In the genomic region with DNA sequence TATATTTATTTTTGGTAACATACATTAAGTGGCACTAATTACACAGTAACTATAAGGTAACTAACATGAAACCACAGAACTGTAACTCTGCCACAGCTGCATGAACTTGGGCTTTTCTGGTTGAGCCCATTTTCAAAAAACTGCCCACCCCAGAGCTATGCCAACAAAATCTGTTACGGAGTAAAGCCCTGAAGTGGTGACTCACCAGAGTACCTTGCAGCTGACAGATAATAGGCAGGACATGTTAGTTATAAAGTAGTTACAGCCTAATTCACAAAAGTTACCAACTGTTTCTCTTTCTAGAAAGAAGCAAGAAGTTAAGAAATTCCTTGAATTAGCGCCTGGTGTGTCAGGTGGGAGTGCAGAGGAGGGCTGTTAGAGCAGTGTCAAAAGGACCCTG, we compare ENCODE assay signal across 9 cellular contexts. TPM values are rescaled to one million over a fixed set of nuclear protein-coding genes. Genes with fewer than 3 reads are reported as not detected.
A peak's percentile ranks its signal among the peaks of the same experiment; 100 is the strongest.
DNase-seq lines count a peak whose midpoint lies in the region; TF ChIP-seq lines count a peak whose summit lies in the region.
"Had no signal": no experiment of that assay in that cellular context is flagged by ENCODE, and none has a peak within 500 bp of the region (broad histone marks: within the 10 kb centered on the region; RNA-seq: fewer than 3 reads in every experiment).

No MANE protein-coding gene starts in this region.

- H3K36me3 ChIP-seq in OCI-LY3 (replicated peaks; ENCODE audit: low read depth, low read length) (peaks cover 42% of the 10 kb centered on the region), colonic mucosa (peaks cover 13% of the 10 kb centered on the region), osteoblast (ENCODE audit: insufficient read depth, low read length) (peaks cover 69% of the 10 kb centered on the region)

- H3K9ac ChIP-seq in OCI-LY3 (ENCODE audit: low read length): no peak overlapping the region
- H3K9ac ChIP-seq in colonic mucosa (ENCODE audit: low read depth in 2 of 2, low read length in 2 of 2): no peak overlapping the region

- H3K27me3 ChIP-seq in OCI-LY3 (ENCODE audit: low read depth, low read length) (no peaks in the 10 kb centered on the region), colonic mucosa (no peaks in the 10 kb centered on the region), osteoblast (ENCODE audit: insufficient read depth, low read length) (no peaks in the 10 kb centered on the region)

- H2AFZ ChIP-seq in OCI-LY3 (ENCODE audit: low read depth, low read length): no peak overlapping the region
- H2AFZ ChIP-seq in osteoblast (ENCODE audit: low read length): no peak overlapping the region

- DNase-seq in EL (peak; percentile 54), colonic mucosa (no peak), osteoblast (ENCODE audit: insufficient read length, low spot score, missing footprints) (no peak), HK-2 (ENCODE audit: unreplicated experiment) (no peak), GOT3 (lab: John Stamatoyannopoulos, UW) (no peak), AG20443 (ENCODE audit: low spot score) (no peak)
- no peak for DNase-seq in stimulated activated naive CD4-positive, alpha-beta T cell (lab: John Stamatoyannopoulos, UW)
- DNase-seq: NCI-H1092 treated with DMSO at 0.1 percent for 48 hours had no signal

- no peak for TF ChIP-seq CTCF in OCI-LY3 (IDR thresholded peaks at IDR 0.05; ENCODE audit: low read depth, low read length)
- no peak for TF ChIP-seq CTCF in colonic mucosa (IDR thresholded peaks at IDR 0.05)
- TF ChIP-seq CTCF in osteoblast (IDR thresholded peaks at IDR 0.05; ENCODE audit: extremely low read depth, low read depth, low read length): no peak

- H3K79me2 ChIP-seq in OCI-LY3 (ENCODE audit: low read length) (peaks cover 37% of the 10 kb centered on the region), osteoblast (ENCODE audit: insufficient read depth, low read length) (peaks cover 61% of the 10 kb centered on the region)

- intact Hi-C loops in colonic mucosa (cut with DNase I): loop anchor here (5.0 kb wide), 1 partner anchor 53 kb away; a partner anchor contains a TSS

- H3K4me3 ChIP-seq in OCI-LY3 (ENCODE audit: low read length) (no peak overlapping the region), colonic mucosa (no peak overlapping the region), osteoblast (ENCODE audit: insufficient read depth, low read length) (no peak overlapping the region)

- H4K20me1 ChIP-seq in OCI-LY3 (ENCODE audit: insufficient read depth, low read length): no peaks in the 10 kb centered on the region
- peaks cover 29% of the 10 kb centered on the region for H4K20me1 ChIP-seq in osteoblast (ENCODE audit: insufficient read depth, low read length)

- H3K9me3 ChIP-seq in OCI-LY3 (ENCODE audit: insufficient read depth, low read length): no peaks in the 10 kb centered on the region
- no peaks in the 10 kb centered on the region for H3K9me3 ChIP-seq in colonic mucosa
- H3K9me3 ChIP-seq in osteoblast (ENCODE audit: low read depth, low read length): no peaks in the 10 kb centered on the region

- H3K4me2 ChIP-seq in OCI-LY3 (ENCODE audit: low read length) (no peak overlapping the region), osteoblast (ENCODE audit: insufficient read depth, low read length) (no peak overlapping the region)

- H3K27ac ChIP-seq in OCI-LY3 (ENCODE audit: low read length) (peak overlapping the region; percentile 81; the same call in 1 of the 2 replicates), colonic mucosa (peak overlapping the region; percentile 95), osteoblast (ENCODE audit: low read depth, low read length) (peak overlapping the region; percentile 6)

- peaks cover 17% of the 10 kb centered on the region for H3K4me1 ChIP-seq in OCI-LY3 (ENCODE audit: low read length)
- peaks cover 15% of the 10 kb centered on the region for H3K4me1 ChIP-seq in colonic mucosa
- H3K4me1 ChIP-seq in osteoblast (ENCODE audit: insufficient read depth, low read length): peaks cover 55% of the 10 kb centered on the region

RNA-seq across cellular contexts. Expression of a gene that starts 1.5 kb away (rescaled TPM):
- total RNA-seq in colonic mucosa (100 to 1,000 TPM; 131 to 235 TPM), osteoblast (174 and 183 TPM in 2 replicates)

RNA-seq across cellular contexts. Expression of a gene that starts 19.8 kb away (rescaled TPM):
- total RNA-seq in colonic mucosa: 10 to 100 TPM; 40.5 to 43.9 TPM
- total RNA-seq in osteoblast: 20.3 and 22.1 TPM in 2 replicates

RNA-seq across cellular contexts. Expression of a gene that starts 52.2 kb away (rescaled TPM):
- total RNA-seq in colonic mucosa: 100 to 1,000 TPM; 499 to 506 TPM
- total RNA-seq in osteoblast: 860 and 899 TPM in 2 replicates

RNA-seq across cellular contexts. Expression of a gene that starts 52.6 kb away (rescaled TPM):
- total RNA-seq in colonic mucosa (10 to 100 TPM; 35.0 to 37.6 TPM), osteoblast (35.8 and 37.4 TPM in 2 replicates)

Comparison
In these comparisons a context has a peak if more than half of its experiments do, and no peak if none do; other contexts are left out.
1. H3K27ac ChIP-seq: peak in every context shown above with its lines; median percentile 95 in colonic mucosa; 81 in OCI-LY3; 6 in osteoblast.